Comparison of ENCODE assay signal across 28 cellular contexts in genomic region chr14:67438969-67439368, GRCh38. TPM values are rescaled to one million over a fixed set of nuclear protein-coding genes. Genes with fewer than 3 reads are reported as not detected.
DNase-seq lines count a peak whose midpoint lies in the region; ATAC-seq, FAIRE-seq and TF ChIP-seq lines count a peak whose summit lies in the region.
"Had no signal": no experiment of that assay in that cellular context is flagged by ENCODE, and none has a peak within 500 bp of the region (broad histone marks: within the 10 kb centered on the region; RNA-seq: fewer than 3 reads in every experiment).

No MANE protein-coding gene starts in this region.

- CTCF ChIA-PET in activated CD4-positive, alpha-beta T cell treated with anti-CD3 and anti-CD28 coated beads, Interleukin-2, amount 10 ng/mL, durations not matched to agents 7 days and 5 days (lab: Charles Lee): interaction anchor here (0.8 to 3.1 kb wide), 4 partner anchors 9 to 228 kb away, joined by 3 to 11 read pairs (median 4); no protein-coding TSS in a partner anchor

- POLR2A ChIA-PET in activated CD4-positive, alpha-beta T cell treated with anti-CD3 and anti-CD28 coated beads, Interleukin-2, amount 10 ng/mL, durations not matched to agents 7 days and 5 days (lab: Charles Lee): no interaction called here

- H3K27ac ChIP-seq in VCaP: peak overlapping the region; percentile 91
- H3K27ac ChIP-seq: BLaER1 had no signal

- H3K4me3 Mint-ChIP-seq in activated CD4-positive, alpha-beta T cell treated with anti-CD3 and anti-CD28 coated beads, Interleukin-2, amount 10 ng/mL, durations not matched to agents 7 days and 5 days: no peak overlapping the region
- H3K4me3 Mint-ChIP-seq: CD14-positive monocyte; CD4-positive, alpha-beta memory T cell; CD4-positive, CD25-positive, alpha-beta regulatory T cell; CD8-positive, alpha-beta memory T cell had no signal

- no peaks in the 10 kb centered on the region for H3K4me1 Mint-ChIP-seq in activated CD4-positive, alpha-beta T cell treated with anti-CD3 and anti-CD28 coated beads, Interleukin-2, amount 10 ng/mL, durations not matched to agents 7 days and 5 days
- H3K4me1 Mint-ChIP-seq: CD14-positive monocyte; CD4-positive, alpha-beta memory T cell; CD4-positive, CD25-positive, alpha-beta regulatory T cell; CD8-positive, alpha-beta memory T cell had no signal

- no peaks in the 10 kb centered on the region for H3K9me3 Mint-ChIP-seq in activated CD4-positive, alpha-beta T cell treated with anti-CD3 and anti-CD28 coated beads, Interleukin-2, amount 10 ng/mL, durations not matched to agents 7 days and 5 days
- H3K9me3 Mint-ChIP-seq: CD14-positive monocyte; CD4-positive, alpha-beta memory T cell; CD8-positive, alpha-beta memory T cell had no signal

- TF ChIP-seq CTCF in VCaP (conservative IDR thresholded peaks at IDR 0.05): no peak

- peak; percentile 94 for FAIRE-seq in HTR-8/SVneo (lab: Jason Lieb, UNC)
- FAIRE-seq in urothelium cell line (lab: Jason Lieb, UNC): peak; percentile 66
- FAIRE-seq: A204.1, GM12878, GM12892, GM18507, GM19239 had no signal

- no peak for ATAC-seq in GM18873 (IDR thresholded peaks at IDR 0.05; ENCODE audit: low FRiP score, unreplicated experiment)
- ATAC-seq: GM12878 had no signal

- no peaks in the 10 kb centered on the region for H3K36me3 Mint-ChIP-seq in activated CD4-positive, alpha-beta T cell treated with anti-CD3 and anti-CD28 coated beads, Interleukin-2, amount 10 ng/mL, durations not matched to agents 7 days and 5 days (ENCODE audit: low read depth)
- H3K36me3 Mint-ChIP-seq: CD14-positive monocyte; CD4-positive, alpha-beta memory T cell; CD4-positive, CD25-positive, alpha-beta regulatory T cell; CD8-positive, alpha-beta memory T cell had no signal

- DNase-seq in HTR-8/SVneo (ENCODE audit: insufficient read length, low spot score): no peak
- DNase-seq in urothelium cell line (ENCODE audit: low spot score): no peak
- no peak for DNase-seq in activated CD4-positive, alpha-beta T cell treated with anti-CD3 and anti-CD28 coated beads, Interleukin-2, amount 10 ng/mL, durations not matched to agents 7 days and 5 days
- DNase-seq: 8988T; ACHN; BE2C; C1 segment of cervical spinal cord; CD4-positive, alpha-beta memory T cell; CD4-positive, CD25-positive, alpha-beta regulatory T cell; CD8-positive, alpha-beta memory T cell; COR-L47; DMS 273 treated with DMSO at 0.1 percent for 48 hours; DMS153; DMS53; DMS79; DND-41; EL; GDM1 had no signal

- no peak overlapping the region for H3K27ac Mint-ChIP-seq in activated CD4-positive, alpha-beta T cell treated with anti-CD3 and anti-CD28 coated beads, Interleukin-2, amount 10 ng/mL, durations not matched to agents 7 days and 5 days
- H3K27ac Mint-ChIP-seq: CD14-positive monocyte; CD4-positive, alpha-beta memory T cell; CD4-positive, CD25-positive, alpha-beta regulatory T cell had no signal

- H3K27me3 Mint-ChIP-seq in activated CD4-positive, alpha-beta T cell treated with anti-CD3 and anti-CD28 coated beads, Interleukin-2, amount 10 ng/mL, durations not matched to agents 7 days and 5 days: peaks cover 26% of the 10 kb centered on the region

RNA-seq across cellular contexts. Expression of gene PLEK2, which starts 27.0 kb away (rescaled TPM):
- 1 to 10 TPM in 1 of 2 experiments, under 1 TPM in 1; 0.45 to 1.1 TPM for total RNA-seq in activated CD4-positive, alpha-beta T cell treated with anti-CD3 and anti-CD28 coated beads, Interleukin-2, amount 10 ng/mL, durations not matched to agents 7 days and 5 days
- total RNA-seq: CD4-positive, CD25-positive, alpha-beta regulatory T cell; GM12878 had no signal

RNA-seq across cellular contexts. Expression of gene TMEM229B, which starts 49.6 kb away (rescaled TPM):
- 10 to 100 TPM; 24.3 to 25.1 TPM for total RNA-seq in activated CD4-positive, alpha-beta T cell treated with anti-CD3 and anti-CD28 coated beads, Interleukin-2, amount 10 ng/mL, durations not matched to agents 7 days and 5 days
- total RNA-seq: A673 had no signal
